Comparison of ENCODE assay signal across 24 cellular contexts in genomic region chr4:105683038-105683437, GRCh38. TPM values are rescaled to one million over a fixed set of nuclear protein-coding genes. Genes with fewer than 3 reads are reported as not detected.
DNase-seq lines count a peak whose midpoint lies in the region; ATAC-seq, FAIRE-seq and TF ChIP-seq lines count a peak whose summit lies in the region.
"Had no signal": no experiment of that assay in that cellular context is flagged by ENCODE, and none has a peak within 500 bp of the region (broad histone marks: within the 10 kb centered on the region; RNA-seq: fewer than 3 reads in every experiment).

No MANE protein-coding gene starts in this region.

- TF ChIP-seq CTCF in C4-2B (conservative IDR thresholded peaks at IDR 0.05), result no peak
- no peak for TF ChIP-seq CTCF in LNCaP clone FGC (IDR thresholded peaks at IDR 0.05; ENCODE audit: control insufficient read depth, extremely low read depth, insufficient read depth)
- TF ChIP-seq CTCF in pancreas (IDR thresholded peaks at IDR 0.05), result no peak

- H3K36me3 ChIP-seq in pancreas, result peaks cover 0 to under 1% (median 0%) of the 10 kb centered on the region in 3 donors

- H3K4me3 ChIP-seq in LNCaP clone FGC (ENCODE audit: low read depth, low read length), result no peak overlapping the region
- no peak overlapping the region for H3K4me3 ChIP-seq in pancreas
- H3K4me3 ChIP-seq: cardiac muscle cell, dorsolateral prefrontal cortex, SJCRH30 had no signal

- no peaks in the 10 kb centered on the region for H3K27me3 ChIP-seq in pancreas
- H3K27me3 ChIP-seq: cardiac muscle cell, dorsolateral prefrontal cortex, SJCRH30 had no signal

- FAIRE-seq in pancreas (lab: Jason Lieb, UNC), result peak; percentile 39
- FAIRE-seq: GM18507, HTR-8/SVneo had no signal

- DNase-seq in LNCaP clone FGC (ENCODE audit: low read depth) (peak; percentile 97), epithelial cell of prostate (ENCODE audit: low read depth, low spot score) (peak; percentile 55), pancreas (peak; percentile 68 to 94 (median 92)), C1 segment of cervical spinal cord (lab: John Stamatoyannopoulos, UW) (no peak), RKO (ENCODE audit: low spot score) (no peak)
- no peak for DNase-seq in stimulated activated naive CD4-positive, alpha-beta T cell (lab: John Stamatoyannopoulos, UW)
- DNase-seq: activated CD4-positive, alpha-beta T cell treated with anti-CD3 and anti-CD28 coated beads, Interleukin-2, amount 50 U/mL, for 4 hours; activated gamma-delta T cell; CD4-positive, CD25-positive, alpha-beta regulatory T cell; DMS79 treated with DMSO at 0.1 percent for 48 hours; dorsolateral prefrontal cortex; glutamatergic neuron; left ventricle myocardium superior; naive thymus-derived CD4-positive, alpha-beta T cell; NCI-H2171; NCI-H774; OCI-M1; SJCRH30; stimulated activated naive CD4-positive, alpha-beta T cell treated with Interleukin-2 at 50 U/mL for 16 hours had no signal

- 8 to 18% methylated on average over 4 of the region's 4 CpGs for WGBS in pancreas, 2 donors

- intact Hi-C loops in pancreas (cut with DNase I), result no loop called here

- no peaks in the 10 kb centered on the region for H3K9me3 ChIP-seq in pancreas
- H3K9me3 ChIP-seq: SJCRH30 had no signal

- peak; percentile 89 to 96 (median 92) for ATAC-seq in pancreas
- no peak for ATAC-seq in HG02870 (IDR thresholded peaks at IDR 0.05; ENCODE audit: unreplicated experiment)
- ATAC-seq: left ventricle myocardium superior; naive thymus-derived CD4-positive, alpha-beta T cell had no signal

- peaks cover 30 to 37% (median 33%) of the 10 kb centered on the region in 3 donors for H3K4me1 ChIP-seq in pancreas

- H3K27ac ChIP-seq in C4-2B, result peak overlapping the region; percentile 59; the same call in 1 of the 2 replicates
- peak overlapping the region; percentile 12 for H3K27ac ChIP-seq in epithelial cell of prostate
- peak overlapping the region in 2 of 4 donors; percentile 85 for H3K27ac ChIP-seq in pancreas
- H3K27ac ChIP-seq: cardiac muscle cell, dorsolateral prefrontal cortex, SJCRH30 had no signal

RNA-seq across cellular contexts. Expression of gene INTS12, which starts 25.5 kb away (rescaled TPM):
- total RNA-seq in pancreas, result 1 to 10 TPM; 5.3 to 10.0 (median 7.0) TPM
- 10 to 100 TPM in 1 of 2 donors, 1 to 10 TPM in 1; 6.6 to 12.8 TPM for polyA plus RNA-seq in pancreas

RNA-seq across cellular contexts. Expression of gene GSTCD, which starts 25.5 kb away (rescaled TPM):
- 1 to 10 TPM; 1.4 to 5.7 (median 3.7) TPM for total RNA-seq in pancreas
- 1 to 10 TPM; 1.3 to 1.9 TPM for polyA plus RNA-seq in pancreas

Comparison
In these comparisons a context has a peak if more than half of its experiments do, and no peak if none do; other contexts are left out.
1. DNase-seq: peak in LNCaP clone FGC (single experiment), epithelial cell of prostate (single experiment) and pancreas (6 of 6); none in stimulated activated naive CD4-positive, alpha-beta T cell (0 of 6), C1 segment of cervical spinal cord (0 of 14) and RKO (single experiment).